ENCODE assay signal across 11 cellular contexts in genomic region chr16:31699601-31700000, GRCh38.
DNase-seq lines count a peak whose midpoint lies in the region; ATAC-seq and TF ChIP-seq lines count a peak whose summit lies in the region.
"Had no signal": no experiment of that assay in that cellular context is flagged by ENCODE, and none has a peak within 500 bp of the region (broad histone marks: within the 10 kb centered on the region; RNA-seq: fewer than 3 reads in every experiment).

No MANE protein-coding gene starts in this region.

- H3K27me3 ChIP-seq in HCT116 (ENCODE audit: insufficient read depth, low read length): no peaks in the 10 kb centered on the region
- H3K27me3 ChIP-seq in neural progenitor cell: peaks cover 6% of the 10 kb centered on the region
- H3K27me3 ChIP-seq: BLaER1 treated with 17β-estradiol and CSF1 and Interleukin-3, amounts not matched to agents 10 nM and 100 nM; gastrocnemius medialis; pancreas had no signal

- H3K36me3 ChIP-seq in HCT116 (ENCODE audit: control insufficient read depth in 1 of 2, insufficient read depth in 2 of 2, low read length in 2 of 2): peaks cover 11 to 16% of the 10 kb centered on the region in 2 experiments; a peak in 3 of 4 replicates
- H3K36me3 ChIP-seq in neural progenitor cell: no peaks in the 10 kb centered on the region

- ATAC-seq in HCT116 (no peak), GM21825 (IDR thresholded peaks at IDR 0.05; ENCODE audit: unreplicated experiment) (no peak)

- no peak overlapping the region for H3K27ac Mint-ChIP-seq in activated CD4-positive, alpha-beta T cell treated with anti-CD3 and anti-CD28 coated beads, Interleukin-2, amount 10 ng/mL, durations not matched to agents 24 days and 14 days
- H3K27ac Mint-ChIP-seq in chondrocyte (ENCODE audit: unreplicated experiment) (no peak overlapping the region), neural progenitor cell (no peak overlapping the region)

- H3K79me2 ChIP-seq in HCT116 (ENCODE audit: insufficient read depth, low read length) (peaks cover 26% of the 10 kb centered on the region), neural progenitor cell (ENCODE audit: low read depth) (peaks cover 16% of the 10 kb centered on the region)

- no peaks in the 10 kb centered on the region for H3F3A ChIP-seq in neural progenitor cell (ENCODE audit: low read depth)

- no TSS peak for BruUV-seq in HCT116 (replicated peaks; lab: Mats Ljungman, UMichigan)

- no peak for TF ChIP-seq POLR2A in HCT116 (IDR thresholded peaks at IDR 0.05; ENCODE audit: borderline replicate concordance, extremely low read depth, insufficient read depth, insufficient read length)

- RAD21 ChIA-PET in HCT116 (lab: Charles Lee; ENCODE audit: low non-redundant PET in 1 of 2, low total read pairs in 2 of 2, uncharacterized antibody in 2 of 2, unreplicated experiment in 2 of 2): no interaction called here

- H3K27me3 Mint-ChIP-seq in activated CD4-positive, alpha-beta T cell treated with anti-CD3 and anti-CD28 coated beads, Interleukin-2, amount 10 ng/mL, durations not matched to agents 24 days and 14 days: peaks cover 15% of the 10 kb centered on the region
- H3K27me3 Mint-ChIP-seq in chondrocyte (ENCODE audit: low read depth) (peaks cover 13% of the 10 kb centered on the region), neural progenitor cell (ENCODE audit: insufficient read depth, low read depth) (peaks cover 5% of the 10 kb centered on the region)

- H2AFZ ChIP-seq in HCT116 (ENCODE audit: low read depth, low read length, poor library complexity, severe bottlenecking): no peak overlapping the region
- no peak overlapping the region for H2AFZ ChIP-seq in neural progenitor cell (replicated peaks)

- H3K4me3 ChIP-seq in HCT116 (replicated peaks in 1 of 2; ENCODE audit: low read depth in 1 of 2, low read length in 2 of 2) (peak overlapping the region in 1 of 2 experiments; percentile 92; a peak in 1 of 4 replicates), neural progenitor cell (no peak overlapping the region)

- no peaks in the 10 kb centered on the region for H3K9me2 ChIP-seq in HCT116 (ENCODE audit: insufficient read depth)

- TF ChIP-seq RAD21 in HCT116 (IDR thresholded peaks at IDR 0.05; ENCODE audit: low read depth): no peak

- H3K4me1 ChIP-seq in HCT116 (ENCODE audit: control insufficient read depth in 1 of 2, insufficient read depth in 2 of 2, low read length in 2 of 2): peaks cover 8 to 15% of the 10 kb centered on the region in 2 experiments; a peak in 3 of 4 replicates
- peaks cover 5% of the 10 kb centered on the region for H3K4me1 ChIP-seq in neural progenitor cell

- H3K4me3 Mint-ChIP-seq in activated CD4-positive, alpha-beta T cell treated with anti-CD3 and anti-CD28 coated beads, Interleukin-2, amount 10 ng/mL, durations not matched to agents 24 days and 14 days: peak overlapping the region; percentile 88
- H3K4me3 Mint-ChIP-seq in chondrocyte (ENCODE audit: unreplicated experiment) (peak overlapping the region; percentile 9), neural progenitor cell (peak overlapping the region; percentile 90)

- H3K9me3 Mint-ChIP-seq in activated CD4-positive, alpha-beta T cell treated with anti-CD3 and anti-CD28 coated beads, Interleukin-2, amount 10 ng/mL, durations not matched to agents 24 days and 14 days: no peaks in the 10 kb centered on the region
- H3K9me3 Mint-ChIP-seq in chondrocyte (ENCODE audit: low read depth) (no peaks in the 10 kb centered on the region), neural progenitor cell (no peaks in the 10 kb centered on the region)

- intact Hi-C loops in activated CD4-positive, alpha-beta T cell treated with anti-CD3 and anti-CD28 coated beads, Interleukin-2, amount 10 ng/mL, durations not matched to agents 24 days and 14 days (cut with micrococcal nuclease): no loop called here
- intact Hi-C loops in HCT116 (cut with micrococcal nuclease): loop anchor here (5.0 to 10.0 kb wide), 2 partner anchors 227 to 715 kb away; partner anchors contain the start of genes HSD3B7 and TGFB1I1

- H4K20me1 ChIP-seq in HCT116 (ENCODE audit: insufficient read depth) (peaks cover 5% of the 10 kb centered on the region; the same call in 1 of the 2 replicates), neural progenitor cell (ENCODE audit: low read depth) (peaks cover 9% of the 10 kb centered on the region)

- H3K4me2 ChIP-seq in HCT116 (ENCODE audit: low read length) (peak overlapping the region; percentile 81), neural progenitor cell (no peak overlapping the region)

- H3K4me1 Mint-ChIP-seq in activated CD4-positive, alpha-beta T cell treated with anti-CD3 and anti-CD28 coated beads, Interleukin-2, amount 10 ng/mL, durations not matched to agents 24 days and 14 days: peaks cover 26% of the 10 kb centered on the region
- H3K4me1 Mint-ChIP-seq in chondrocyte (ENCODE audit: low read depth): peaks cover 10% of the 10 kb centered on the region
- peaks cover 9% of the 10 kb centered on the region for H3K4me1 Mint-ChIP-seq in neural progenitor cell

- H3K9me3 ChIP-seq in HCT116 (ENCODE audit: control insufficient read depth in 1 of 2, insufficient read depth in 1 of 2, low read depth in 1 of 2, low read length in 2 of 2) (no peaks in the 10 kb centered on the region), neural progenitor cell (ENCODE audit: low read depth) (no peaks in the 10 kb centered on the region)
- H3K9me3 ChIP-seq: BLaER1 treated with 17β-estradiol and CSF1 and Interleukin-3, amounts not matched to agents 10 nM and 100 nM; gastrocnemius medialis; pancreas had no signal

- TF ChIP-seq CTCF in HCT116 (IDR thresholded peaks at IDR 0.05 in 2 of 3, conservative IDR thresholded peaks at IDR 0.05 in 1 of 3; ENCODE audit: borderline replicate concordance in 1 of 3, insufficient read depth in 1 of 3, low read depth in 2 of 3, low read length in 2 of 3) (no peak), chondrocyte (IDR thresholded peaks at IDR 0.05) (no peak), neural progenitor cell (IDR thresholded peaks at IDR 0.05) (no peak)

- POLR2A ChIA-PET in HCT116 (lab: Charles Lee): interaction anchor here (1.5 kb wide), 1 partner anchor 13 kb away, joined by 4 read pairs; a partner anchor contains a TSS

- CTCF ChIA-PET in HCT116 (lab: Charles Lee): no interaction called here

- H3K27ac ChIP-seq in HCT116 (ENCODE audit: low read depth, low read length) (no peak overlapping the region), neural progenitor cell (no peak overlapping the region)
- H3K27ac ChIP-seq: gastrocnemius medialis had no signal

- H3K36me3 Mint-ChIP-seq in activated CD4-positive, alpha-beta T cell treated with anti-CD3 and anti-CD28 coated beads, Interleukin-2, amount 10 ng/mL, durations not matched to agents 24 days and 14 days (ENCODE audit: low read depth): peaks cover 31% of the 10 kb centered on the region
- peaks cover 6% of the 10 kb centered on the region for H3K36me3 Mint-ChIP-seq in chondrocyte (ENCODE audit: low read depth)
- H3K36me3 Mint-ChIP-seq in neural progenitor cell: peaks cover 4% of the 10 kb centered on the region

- DNase-seq in activated CD4-positive, alpha-beta T cell treated with anti-CD3 and anti-CD28 coated beads, Interleukin-2, amount 10 ng/mL, durations not matched to agents 24 days and 14 days: peak; percentile 56
- no peak for DNase-seq in activated CD4-positive, alpha-beta T cell treated with anti-CD3 and anti-CD28 coated beads for 4 hours
- no peak for DNase-seq in HCT116 (ENCODE audit: low read depth, low spot score)
- no peak for DNase-seq in chondrocyte (ENCODE audit: low spot score)
- no peak for DNase-seq in neural progenitor cell (ENCODE audit: low spot score)
- DNase-seq in NCI-H1417 treated with DMSO at 0.1 percent for 48 hours (lab: John Stamatoyannopoulos, UW): no peak
- no peak for DNase-seq in EL

- no peak overlapping the region for H3K9ac ChIP-seq in HCT116 (ENCODE audit: low read length)
- H3K9ac ChIP-seq in neural progenitor cell: no peak overlapping the region

TF ChIP-seq in HCT116, 20 proteins besides CTCF, POLR2A, EP300 and RAD21:
- no peak for TF ChIP-seq ZNF274 (IDR thresholded peaks at IDR 0.05; ENCODE audit: low read depth, low read length)
- TF ChIP-seq FOSL1 (IDR thresholded peaks at IDR 0.05; ENCODE audit: low read depth): no peak
TF ChIP-seq in HCT116: peak in this region for 0.

Comparison
In these comparisons a context has a peak if more than half of its experiments do, and no peak if none do; other contexts are left out.
1. H3K4me3 Mint-ChIP-seq: peak in every context shown above with its lines; median percentile 90 in neural progenitor cell; 88 in activated CD4-positive, alpha-beta T cell treated with anti-CD3 and anti-CD28 coated beads, Interleukin-2, amount 10 ng/mL, durations not matched to agents 24 days and 14 days; 9 in chondrocyte.